Comparison of ENCODE assay signal across 8 cellular contexts in the genomic region with DNA sequence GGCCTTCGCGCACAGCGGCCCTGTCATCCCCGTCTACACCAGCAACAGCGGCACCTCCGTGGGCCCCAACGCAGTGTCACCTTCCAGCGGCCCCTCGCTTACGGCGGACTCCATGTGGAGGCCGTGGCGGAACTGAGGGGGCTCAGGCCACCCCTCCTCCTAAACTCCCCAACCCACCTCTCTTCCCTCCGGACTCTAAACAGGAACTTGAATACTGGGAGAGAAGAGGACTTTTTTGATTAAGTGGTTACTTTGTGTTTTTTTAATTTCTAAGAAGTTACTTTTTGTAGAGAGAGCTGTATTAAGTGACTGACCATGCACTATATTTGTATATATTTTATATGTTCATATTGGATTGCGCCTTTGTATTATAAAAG. TPM values are rescaled to one million over a fixed set of nuclear protein-coding genes. Genes with fewer than 3 reads are reported as not detected.
DNase-seq lines count a peak whose midpoint lies in the region; ATAC-seq and TF ChIP-seq lines count a peak whose summit lies in the region.

No MANE protein-coding gene starts in this region.

- H3K23ac ChIP-seq in mesendoderm (ENCODE audit: low read length): peak overlapping the region; percentile 32

- H3K27me3 ChIP-seq in heart right ventricle (peaks cover 0 to 89% (median 0%) of the 10 kb centered on the region in 7 donors), body of pancreas (no peaks in the 10 kb centered on the region), mesendoderm (ENCODE audit: insufficient read depth, low read length, poor library complexity) (no peaks in the 10 kb centered on the region), aorta (ENCODE audit: control insufficient read depth in 1 of 2, insufficient read depth in 2 of 2, low read length in 1 of 2) (no peaks in the 10 kb centered on the region)

- H3K9ac ChIP-seq in mesendoderm (ENCODE audit: low read length): peak overlapping the region; percentile 72

- H2AK5ac ChIP-seq in mesendoderm (ENCODE audit: low read length): no peak overlapping the region

- intact Hi-C loops in heart right ventricle (cut with DNase I) (loop anchor here in 9 of 10 donors (2.0 to 10.0 kb wide), 12 partner anchors 63 to 471 kb away; no protein-coding TSS in a partner anchor), cardiac septum (cut with DNase I) (loop anchor here (2.0 to 5.0 kb wide), 3 partner anchors 156 to 357 kb away; no protein-coding TSS in a partner anchor), body of pancreas (cut with DNase I) (no loop called here), aorta (cut with DNase I) (loop anchor here (2.0 to 5.0 kb wide), 5 partner anchors 134 to 357 kb away; no protein-coding TSS in a partner anchor)

- peak overlapping the region; percentile 85 for H3K56ac ChIP-seq in mesendoderm (ENCODE audit: low read length)

- H3K4me2 ChIP-seq in mesendoderm (ENCODE audit: low read length): peak overlapping the region; percentile 47

- peak in 1 of 9 donors; percentile 10 for TF ChIP-seq CTCF in heart right ventricle (IDR thresholded peaks at IDR 0.05)
- TF ChIP-seq CTCF in body of pancreas (IDR thresholded peaks at IDR 0.05): peak in 2 of 7 experiments; percentile 14 to 19

- ATAC-seq in heart right ventricle (no peak), body of pancreas (no peak), aorta (ENCODE audit: low FRiP score) (no peak)

- H3K4me1 ChIP-seq in heart right ventricle (peaks cover 18 to 87% (median 61%) of the 10 kb centered on the region in 9 donors), body of pancreas (peaks cover 60% of the 10 kb centered on the region), mesendoderm (ENCODE audit: control insufficient read depth, low read depth, low read length) (peaks cover 10% of the 10 kb centered on the region), aorta (ENCODE audit: control insufficient read depth in 1 of 2, insufficient read depth in 2 of 2, low read length in 2 of 2) (peaks cover 0 to 4% of the 10 kb centered on the region in 2 donors)

- H3K79me2 ChIP-seq in mesendoderm (ENCODE audit: control insufficient read depth, insufficient read depth, low read length): peaks cover 16% of the 10 kb centered on the region

- H2BK15ac ChIP-seq in mesendoderm (replicated peaks; ENCODE audit: low read depth): no peak overlapping the region

- H3K18ac ChIP-seq in mesendoderm (ENCODE audit: low read length): no peak overlapping the region

- no peak overlapping the region for H2BK120ac ChIP-seq in mesendoderm (ENCODE audit: low read depth, low read length)

- TF ChIP-seq POLR2A in body of pancreas (IDR thresholded peaks at IDR 0.05): no peak

- peaks cover 0 to 10% (median 0%) of the 10 kb centered on the region in 9 donors for H3K36me3 ChIP-seq in heart right ventricle
- no peaks in the 10 kb centered on the region for H3K36me3 ChIP-seq in body of pancreas (replicated peaks in 1 of 2; ENCODE audit: insufficient read depth in 1 of 2, low read depth in 2 of 2)
- no peaks in the 10 kb centered on the region for H3K36me3 ChIP-seq in mesendoderm (ENCODE audit: control insufficient read depth, insufficient read depth, low read length)
- no peaks in the 10 kb centered on the region for H3K36me3 ChIP-seq in aorta (ENCODE audit: control insufficient read depth in 1 of 2, insufficient read depth in 2 of 2, low read length in 1 of 2)

- H3K4me3 ChIP-seq in heart right ventricle (peak overlapping the region; percentile 37 to 94 (median 74)), body of pancreas (peak overlapping the region in 1 of 2 donors; percentile 29), mesendoderm (ENCODE audit: low read length) (peak overlapping the region; percentile 22), aorta (ENCODE audit: low read length in 2 of 2) (peak overlapping the region; percentile 31 to 87)

- H4K5ac ChIP-seq in mesendoderm (ENCODE audit: low read length): no peak overlapping the region

- peak overlapping the region; percentile 18 for H3K4ac ChIP-seq in mesendoderm (ENCODE audit: low read depth, low read length)

- H3K9me3 ChIP-seq in heart right ventricle: no peaks in the 10 kb centered on the region
- H3K9me3 ChIP-seq in body of pancreas: no peaks in the 10 kb centered on the region
- no peaks in the 10 kb centered on the region for H3K9me3 ChIP-seq in aorta (ENCODE audit: control insufficient read depth, low read length)

- H3K27ac ChIP-seq in heart right ventricle (peak overlapping the region; percentile 86 to 99 (median 96)), body of pancreas (peak overlapping the region; percentile 89 to 99 (median 99)), mesendoderm (ENCODE audit: low read depth, low read length) (peak overlapping the region; percentile 0), aorta (ENCODE audit: low read depth in 1 of 2, low read length in 2 of 2) (peak overlapping the region in 1 of 2 donors; percentile 50), substantia nigra (ENCODE audit: low read depth, low read length, poor library complexity, severe bottlenecking) (no peak overlapping the region)

- 28% methylated on average over 15 of the region's 15 CpGs for WGBS in heart right ventricle, 2 donors
- 25 to 34% methylated on average over 9 to 15 of the region's 15 CpGs for WGBS in body of pancreas, 2 donors
- WGBS in mesendoderm (ENCODE audit: extremely low coverage, insufficient coverage, low lambda C conversion rate): no CpG with 5 or more reads among the region's 15 CpGs
- 8 to 10% methylated on average over 15 of the region's 15 CpGs for WGBS in aorta, 2 donors

- no peak overlapping the region for H2BK5ac ChIP-seq in mesendoderm (ENCODE audit: low read length)

- no peak for DNase-seq in heart right ventricle
- DNase-seq in cardiac septum (ENCODE audit: low spot score): no peak
- no peak for DNase-seq in body of pancreas
- DNase-seq in mesendoderm: no peak
- DNase-seq in aorta: no peak
- DNase-seq in NCI-H1417 treated with DMSO at 0.1 percent for 48 hours (lab: John Stamatoyannopoulos, UW): no peak
- DNase-seq in hypothalamus (lab: John Stamatoyannopoulos, UW): no peak
- no peak for DNase-seq in substantia nigra (lab: John Stamatoyannopoulos, UW)

- no peak overlapping the region for H4K8ac ChIP-seq in mesendoderm (ENCODE audit: low read depth, low read length)

- no peaks in the 10 kb centered on the region for H3K79me1 ChIP-seq in mesendoderm (ENCODE audit: low read length)

RNA-seq across cellular contexts. Expression of a gene that starts 2.1 kb away (rescaled TPM):
- 10 to 100 TPM in 9 of 10 donors, 1 to 10 TPM in 1; 6.8 to 43.2 (median 22.0) TPM for total RNA-seq in heart right ventricle
- polyA plus RNA-seq in heart right ventricle: 10 to 100 TPM; 11.2 to 22.8 TPM
- total RNA-seq in cardiac septum: 24.4 TPM
- total RNA-seq in body of pancreas: 10 to 100 TPM; 28.5 to 49.1 TPM
- 44.3 TPM for polyA plus RNA-seq in mesendoderm (2013, experiment 1 of 2)
- 42.6 TPM for polyA plus RNA-seq in mesendoderm (2013, experiment 2 of 2)
- 10 to 100 TPM; 37.8 to 51.9 TPM for total RNA-seq in aorta
- 10 to 100 TPM; 22.5 to 28.2 TPM for polyA plus RNA-seq in aorta
